Comparison of ENCODE assay signal across 7 cellular contexts in genomic region chr12:26833692-26834168, GRCh38. TPM values are rescaled to one million over a fixed set of nuclear protein-coding genes. Genes with fewer than 3 reads are reported as not detected.
A peak's percentile ranks its signal among the peaks of the same experiment; 100 is the strongest.
DNase-seq lines count a peak whose midpoint lies in the region; ATAC-seq, FAIRE-seq and TF ChIP-seq lines count a peak whose summit lies in the region.

No MANE protein-coding gene starts in this region.

- peak overlapping the region; percentile 86 for H3K27ac Mint-ChIP-seq in WTC11

- CTCF ChIA-PET in WTC11 (lab: Charles Lee): interaction anchor here (0.7 to 3.8 kb wide), 10 partner anchors 10 to 170 kb away, joined by 3 to 24 read pairs (median 4); no protein-coding TSS in a partner anchor

- ATAC-seq in WTC11 (peak; percentile 64), HG03045 (IDR thresholded peaks at IDR 0.05; ENCODE audit: unreplicated experiment) (no peak)

- no peaks in the 10 kb centered on the region for H3K27me3 ChIP-seq in effector memory CD4-positive, alpha-beta T cell (replicated peaks; ENCODE audit: control insufficient read depth, insufficient read depth, low read length, poor library complexity, severe bottlenecking)
- no peaks in the 10 kb centered on the region for H3K27me3 ChIP-seq in subcutaneous abdominal adipose tissue (ENCODE audit: control insufficient read depth in 5 of 5, insufficient read depth in 4 of 5, low read length in 5 of 5)

- H3K9ac ChIP-seq in subcutaneous abdominal adipose tissue (ENCODE audit: low read length in 5 of 5): peak overlapping the region; percentile 17 to 76 (median 43)

- POLR2A ChIA-PET in WTC11 (lab: Charles Lee): interaction anchor here (0.6 to 1.3 kb wide), 3 partner anchors 9 to 36 kb away, joined by 3 read pairs; no protein-coding TSS in a partner anchor

- peaks cover 8% of the 10 kb centered on the region for H3K9me3 Mint-ChIP-seq in WTC11

- H3K27me3 Mint-ChIP-seq in WTC11 (ENCODE audit: low read depth): peaks cover 4% of the 10 kb centered on the region; the same call in 1 of the 2 replicates

- TF ChIP-seq CTCF in WTC11 (IDR thresholded peaks at IDR 0.05): no peak

- no peak for TF ChIP-seq POLR2A in GM12891 (IDR thresholded peaks at IDR 0.05; ENCODE audit: low read depth, low read length)

- peaks cover 18% of the 10 kb centered on the region for H3K4me1 ChIP-seq in effector memory CD4-positive, alpha-beta T cell (ENCODE audit: control insufficient read depth, insufficient read depth, low read length, poor library complexity, severe bottlenecking)
- H3K4me1 ChIP-seq in mesodermal cell (ENCODE audit: control insufficient read depth, insufficient read depth, low read length, poor library complexity, severe bottlenecking): no peaks in the 10 kb centered on the region
- peaks cover 2 to 33% (median 22%) of the 10 kb centered on the region in 5 donors for H3K4me1 ChIP-seq in subcutaneous abdominal adipose tissue (ENCODE audit: control insufficient read depth in 5 of 5, insufficient read depth in 5 of 5, low read length in 5 of 5)

- no peaks in the 10 kb centered on the region for H3K9me3 ChIP-seq in effector memory CD4-positive, alpha-beta T cell (ENCODE audit: control insufficient read depth, low read length)
- H3K9me3 ChIP-seq in mesodermal cell (ENCODE audit: control insufficient read depth, low read length) (peaks cover 4% of the 10 kb centered on the region), subcutaneous abdominal adipose tissue (ENCODE audit: control insufficient read depth in 5 of 5, low read length in 5 of 5) (no peaks in the 10 kb centered on the region)

- FAIRE-seq in GM12891 (lab: Jason Lieb, UNC): peak; percentile 85

- H3K4me1 Mint-ChIP-seq in WTC11: peaks cover 31% of the 10 kb centered on the region

- DNase-seq in GM12891 (ENCODE audit: insufficient read length, low spot score): peak; percentile 41
- DNase-seq in HuH-7.5 (ENCODE audit: low spot score): peak; percentile 60
- peak; percentile 69 for DNase-seq in WTC11 (ENCODE audit: low spot score)
- no peak for DNase-seq in effector memory CD4-positive, alpha-beta T cell

- peak overlapping the region; percentile 91 for H3K4me3 Mint-ChIP-seq in WTC11

- H3K36me3 Mint-ChIP-seq in WTC11: peaks cover 8% of the 10 kb centered on the region

- 3 to 6% methylated on average over 14 to 17 of the region's 23 CpGs for WGBS in mesodermal cell (ENCODE audit: insufficient coverage in 2 of 2), 2 experiments

- peak overlapping the region; percentile 71 for H3K4me3 ChIP-seq in effector memory CD4-positive, alpha-beta T cell (ENCODE audit: insufficient read depth, low read depth, low read length, poor library complexity, severe bottlenecking)
- H3K4me3 ChIP-seq in mesodermal cell (ENCODE audit: extremely low read depth, insufficient read depth, low read length, poor library complexity, severe bottlenecking): peak overlapping the region; percentile 67
- H3K4me3 ChIP-seq in subcutaneous abdominal adipose tissue (ENCODE audit: low read depth in 1 of 5, low read length in 5 of 5): peak overlapping the region; percentile 62 to 94 (median 74)

- H3K27ac ChIP-seq in effector memory CD4-positive, alpha-beta T cell (ENCODE audit: insufficient read depth, low read length, poor library complexity, severe bottlenecking): peak overlapping the region; percentile 38
- H3K27ac ChIP-seq in mesodermal cell (ENCODE audit: low read depth, low read length, severe bottlenecking): peak overlapping the region; percentile 18
- H3K27ac ChIP-seq in subcutaneous abdominal adipose tissue (ENCODE audit: low read depth, low read length): peak overlapping the region; percentile 52

- no peaks in the 10 kb centered on the region for H3K36me3 ChIP-seq in effector memory CD4-positive, alpha-beta T cell (ENCODE audit: control insufficient read depth, insufficient read depth, low read length)
- H3K36me3 ChIP-seq in mesodermal cell (ENCODE audit: control insufficient read depth, insufficient read depth, low read length): no peaks in the 10 kb centered on the region
- no peaks in the 10 kb centered on the region for H3K36me3 ChIP-seq in subcutaneous abdominal adipose tissue (ENCODE audit: control insufficient read depth in 5 of 5, insufficient read depth in 5 of 5, low read length in 5 of 5)

TF ChIP-seq in GM12891, 5 proteins besides CTCF, POLR2A, EP300 and RAD21:
- TF ChIP-seq SPI1 (IDR thresholded peaks at IDR 0.05; ENCODE audit: low read depth, low read length) (no peak), POU2F2 (IDR thresholded peaks at IDR 0.05; ENCODE audit: low read depth, low read length) (no peak), TAF1 (IDR thresholded peaks at IDR 0.05; ENCODE audit: low read depth, low read length) (no peak), POLR2AphosphoS5 (IDR thresholded peaks at IDR 0.05; ENCODE audit: low read depth, low read length) (no peak), PAX5 (IDR thresholded peaks at IDR 0.05; ENCODE audit: insufficient read depth, low read length, severe bottlenecking) (no peak)

TF ChIP-seq in WTC11, 78 proteins besides CTCF, POLR2A, EP300 and RAD21:
- TF ChIP-seq FOXK1 (CRISPR knock-in tag; IDR thresholded peaks at IDR 0.05) (peak; percentile 64; the same call in 1 of the 2 replicates), EMX1 (CRISPR knock-in tag; IDR thresholded peaks at IDR 0.05) (no peak), TEAD4 (CRISPR knock-in tag; IDR thresholded peaks at IDR 0.05) (no peak), E2F5 (CRISPR knock-in tag; IDR thresholded peaks at IDR 0.05) (no peak), KAT7 (CRISPR knock-in tag; IDR thresholded peaks at IDR 0.05; ENCODE audit: borderline replicate concordance) (no peak), ETV6 (CRISPR knock-in tag; IDR thresholded peaks at IDR 0.05) (no peak), IRF1 (CRISPR knock-in tag; IDR thresholded peaks at IDR 0.05) (no peak), PRDM15 (CRISPR knock-in tag; IDR thresholded peaks at IDR 0.05) (peak; percentile 95)
TF ChIP-seq in WTC11: peak in this region for 2.

RNA-seq across cellular contexts. Expression of gene ITPR2, which starts 0.7 kb away (rescaled TPM):
- polyA plus RNA-seq in GM12891 (2012; ENCODE audit: low read depth, missing spikeins): 20.7 TPM
- total RNA-seq in WTC11 (2021): 32.2 to 50.7 TPM (median 34.2 TPM) in 3 replicates
- 5.9 TPM for polyA plus RNA-seq in mesodermal cell (2013, experiment 1 of 2)
- 5.7 TPM for polyA plus RNA-seq in mesodermal cell (2013, experiment 2 of 2)

Comparison
In these comparisons a context has a peak if more than half of its experiments do, and no peak if none do; other contexts are left out.
1. DNase-seq: peak in GM12891 (single experiment), HuH-7.5 (single experiment) and WTC11 (single experiment); none in effector memory CD4-positive, alpha-beta T cell (0 of 3).
2. Peak in every context shown above with its lines, with median percentiles within 50 percentile points of each other: H3K27ac ChIP-seq and H3K4me3 ChIP-seq.